In the genomic region with DNA sequence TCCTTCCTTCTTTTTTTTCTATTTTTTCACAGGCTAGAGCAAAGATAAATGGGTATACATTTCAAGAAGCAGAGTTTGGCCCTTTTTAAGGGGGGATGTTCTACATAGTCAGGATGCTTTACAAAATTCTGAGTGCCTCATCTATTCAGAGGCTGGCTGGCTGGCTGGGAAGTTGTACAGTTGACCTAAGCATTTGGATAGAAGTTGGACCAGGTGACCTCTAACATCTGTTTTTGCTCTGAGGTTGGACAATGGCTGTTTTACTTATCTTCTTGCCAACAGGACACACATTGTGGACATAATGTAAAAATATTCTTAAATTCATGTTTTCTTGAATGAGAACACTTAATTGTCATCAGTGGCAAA, we compare ENCODE assay signal across 23 cellular contexts.
DNase-seq lines count a peak whose midpoint lies in the region; ATAC-seq, FAIRE-seq and TF ChIP-seq lines count a peak whose summit lies in the region.
"Had no signal": no experiment of that assay in that cellular context is flagged by ENCODE, and none has a peak within 500 bp of the region (broad histone marks: within the 10 kb centered on the region; RNA-seq: fewer than 3 reads in every experiment).

No MANE protein-coding gene starts in this region.

- peaks cover 6% of the 10 kb centered on the region for H3K4me1 Mint-ChIP-seq in astrocyte (ENCODE audit: low read depth, unreplicated experiment)
- H3K4me1 Mint-ChIP-seq: H9 had no signal

- no peak overlapping the region for H3K4me2 ChIP-seq in astrocyte (ENCODE audit: low read length)
- H3K4me2 ChIP-seq in smooth muscle cell = peak overlapping the region; percentile 4
- H3K4me2 ChIP-seq: KMS-11, PC-9 had no signal

- no peak overlapping the region for H3K27ac ChIP-seq in astrocyte (ENCODE audit: low read depth, low read length)
- peak overlapping the region; percentile 2 for H3K27ac ChIP-seq in smooth muscle cell (ENCODE audit: low read depth)
- H3K27ac ChIP-seq: GM23248, KMS-11, PC-9, SJSA1 had no signal

- H3K9me3 ChIP-seq in astrocyte (ENCODE audit: insufficient read depth, low read depth, low read length) (no peaks in the 10 kb centered on the region), smooth muscle cell (replicated peaks; ENCODE audit: low read depth) (no peaks in the 10 kb centered on the region)
- H3K9me3 ChIP-seq: SJSA1 had no signal

- H3K79me2 ChIP-seq in astrocyte (ENCODE audit: insufficient read depth, low read length) = no peaks in the 10 kb centered on the region
- H3K79me2 ChIP-seq in smooth muscle cell (ENCODE audit: low read depth) = peaks cover 39% of the 10 kb centered on the region

- H2AFZ ChIP-seq in astrocyte (ENCODE audit: low read depth, low read length) (no peak overlapping the region), smooth muscle cell (ENCODE audit: low read depth) (no peak overlapping the region)
- H2AFZ ChIP-seq: GM23248, PC-9 had no signal

- H3K9me3 Mint-ChIP-seq in astrocyte (ENCODE audit: unreplicated experiment) = no peaks in the 10 kb centered on the region
- H3K9me3 Mint-ChIP-seq: H9, HFFc6 had no signal

- no peak overlapping the region for H3K4me3 Mint-ChIP-seq in astrocyte (ENCODE audit: unreplicated experiment)
- H3K4me3 Mint-ChIP-seq: CD4-positive, CD25-positive, alpha-beta regulatory T cell; H9; HFFc6 had no signal

- peaks cover 20% of the 10 kb centered on the region for H3F3A ChIP-seq in smooth muscle cell (ENCODE audit: low read depth)

- H3K27me3 Mint-ChIP-seq in astrocyte (ENCODE audit: low read depth, unreplicated experiment) = no peaks in the 10 kb centered on the region
- H3K27me3 Mint-ChIP-seq: CD4-positive, CD25-positive, alpha-beta regulatory T cell had no signal

- H3K36me3 ChIP-seq in astrocyte (ENCODE audit: insufficient read depth, low read length) (no peaks in the 10 kb centered on the region), smooth muscle cell (ENCODE audit: low read depth) (no peaks in the 10 kb centered on the region)
- H3K36me3 ChIP-seq: SJSA1 had no signal

- H3K36me3 Mint-ChIP-seq in astrocyte (ENCODE audit: low read depth, unreplicated experiment) = no peaks in the 10 kb centered on the region
- H3K36me3 Mint-ChIP-seq: CD4-positive, CD25-positive, alpha-beta regulatory T cell had no signal

- no peak for ATAC-seq in HG03521 (IDR thresholded peaks at IDR 0.05; ENCODE audit: unreplicated experiment)

- TF ChIP-seq CTCF in AG10803 (conservative IDR thresholded peaks at IDR 0.05; ENCODE audit: low read length) (no peak), astrocyte (IDR thresholded peaks at IDR 0.05; ENCODE audit: insufficient read depth, low read depth, low read length) (no peak), smooth muscle cell (IDR thresholded peaks at IDR 0.05; ENCODE audit: borderline replicate concordance, insufficient read depth, poor library complexity, severe bottlenecking) (no peak)

- DNase-seq in AG10803 (ENCODE audit: low read depth) (peak; percentile 4), astrocyte (ENCODE audit: low read depth) (no peak), fibroblast of gingiva (ENCODE audit: low read depth) (peak; percentile 14), smooth muscle cell (lab: John Stamatoyannopoulos, UW; ENCODE audit: unreplicated experiment) (no peak), DMS 273 treated with DMSO at 0.1 percent for 48 hours (lab: John Stamatoyannopoulos, UW) (no peak), putamen (ENCODE audit: low spot score) (no peak)
- DNase-seq: 8988T; ACHN; CD4-positive, CD25-positive, alpha-beta regulatory T cell; GM23248; H9; HFFc6; MM.1S; NCI-H1694; NCI-H2029 treated with DMSO at 0.1 percent for 48 hours; NCI-H446 treated with DMSO at 0.1 percent for 48 hours; NCI-H526; PC-9; Right ventricle myocardium superior; RPMI8226 had no signal

- no peak overlapping the region for H3K9ac ChIP-seq in astrocyte (ENCODE audit: low read length)
- H3K9ac ChIP-seq in smooth muscle cell (ENCODE audit: low read depth) = no peak overlapping the region
- H3K9ac ChIP-seq: GM23248, KMS-11 had no signal

- peak overlapping the region; percentile 55 for H3K27ac Mint-ChIP-seq in astrocyte (ENCODE audit: unreplicated experiment)
- H3K27ac Mint-ChIP-seq: CD4-positive, CD25-positive, alpha-beta regulatory T cell; H9; HFFc6 had no signal

- H3K27me3 ChIP-seq in astrocyte (ENCODE audit: insufficient read depth, low read length) = no peaks in the 10 kb centered on the region
- no peaks in the 10 kb centered on the region for H3K27me3 ChIP-seq in smooth muscle cell (ENCODE audit: low read depth)
- H3K27me3 ChIP-seq: SJSA1 had no signal

- peaks cover 11% of the 10 kb centered on the region for H4K20me1 ChIP-seq in astrocyte (ENCODE audit: insufficient read depth, low read length)
- H4K20me1 ChIP-seq in smooth muscle cell (ENCODE audit: low read depth) = peaks cover 77% of the 10 kb centered on the region

- H3K4me3 ChIP-seq in AG10803 (ENCODE audit: low read length) = no peak overlapping the region
- no peak overlapping the region for H3K4me3 ChIP-seq in astrocyte (ENCODE audit: insufficient read depth, low read depth, low read length)
- H3K4me3 ChIP-seq in smooth muscle cell = no peak overlapping the region
- H3K4me3 ChIP-seq: GM23248, PC-9, SJSA1 had no signal

- H3K4me1 ChIP-seq in astrocyte (ENCODE audit: insufficient read depth, low read length) (no peaks in the 10 kb centered on the region), smooth muscle cell (ENCODE audit: low read depth) (peaks cover 22% of the 10 kb centered on the region)
- H3K4me1 ChIP-seq: SJSA1 had no signal

- no peak for FAIRE-seq in astrocyte (lab: Jason Lieb, UNC)

Comparison
In these comparisons a context has a peak if more than half of its experiments do, and no peak if none do; other contexts are left out.
1. DNase-seq: peak in AG10803 (single experiment) and fibroblast of gingiva (single experiment); none in astrocyte (single experiment), smooth muscle cell (single experiment), DMS 273 treated with DMSO at 0.1 percent for 48 hours (single experiment) and putamen (single experiment).